Comparison of ENCODE assay signal across 1 cellular context in the genomic region with DNA sequence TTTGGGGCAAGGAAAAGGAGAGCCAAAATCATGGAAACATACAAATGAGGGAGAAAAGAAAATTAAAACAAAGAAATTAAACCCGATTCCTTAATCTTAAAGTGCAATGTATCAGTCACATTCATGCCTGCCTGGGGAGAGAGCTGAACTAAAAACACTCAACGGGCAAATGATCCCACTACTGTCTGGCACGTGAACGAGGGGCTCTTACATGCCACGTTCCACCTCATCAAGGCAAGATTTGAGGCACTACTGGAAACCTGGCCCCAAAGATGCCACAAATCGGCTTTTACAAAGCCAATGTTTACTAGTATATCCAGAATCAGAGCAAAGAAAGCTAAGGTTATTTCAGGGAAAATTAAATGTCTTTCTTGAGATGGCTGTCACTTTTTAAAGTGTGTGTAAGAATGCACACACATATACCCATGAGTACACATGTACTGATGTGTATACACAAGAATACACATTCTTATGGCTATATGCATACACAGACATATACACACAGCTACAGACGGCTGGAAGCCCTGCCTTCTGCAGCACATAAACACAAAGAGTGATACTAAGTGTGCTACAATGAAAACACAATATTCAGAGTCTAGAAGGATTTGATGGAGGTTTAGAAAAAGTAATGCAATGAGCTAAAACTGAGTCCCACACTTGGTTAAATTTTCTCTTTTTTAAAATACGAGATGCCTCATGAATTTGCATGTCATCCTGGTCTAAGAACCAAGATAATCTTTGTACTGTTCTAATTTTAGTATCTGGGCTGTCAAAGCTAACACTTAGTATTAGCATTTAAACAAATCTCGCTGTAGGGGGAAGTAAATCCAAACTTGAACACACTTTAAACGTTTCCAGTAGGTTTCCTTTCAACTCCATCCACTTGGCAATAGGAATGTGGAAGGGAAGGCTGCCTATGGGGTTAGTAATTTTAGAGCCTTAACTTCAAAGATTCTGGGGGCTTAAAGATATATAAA.
TF ChIP-seq lines count a peak whose summit lies in the region.

No MANE protein-coding gene starts in this region.

TF ChIP-seq in GM12878, 131 proteins besides CTCF, POLR2A, EP300 and RAD21 (continued from another document):
- TF ChIP-seq POU2F2 (IDR thresholded peaks at IDR 0.05; ENCODE audit: borderline replicate concordance, low read depth, low read length) (0 out of 3 replicates have a peak, but pooled peaks have one; percentile 7), MTA3 (IDR thresholded peaks at IDR 0.05; ENCODE audit: borderline replicate concordance, low read length) (0 out of 2 replicates have a peak, but pooled peaks have one; percentile 16), MEF2B (IDR thresholded peaks at IDR 0.05; ENCODE audit: partially characterized antibody, poor library complexity, severe bottlenecking) (peak; percentile 45), BCL11A (IDR thresholded peaks at IDR 0.05; ENCODE audit: low read depth, low read length) (no peak), PAX8 (IDR thresholded peaks at IDR 0.05) (peak; percentile 70; the same call in 1 of the 2 replicates), IKZF2 (IDR thresholded peaks at IDR 0.05) (no peak), BHLHE40 (IDR thresholded peaks at IDR 0.05; ENCODE audit: borderline replicate concordance in 1 of 2, low read depth in 2 of 2, low read length in 1 of 2) (peak in 1 of 2 experiments; percentile 28; a peak in 1 of 4 replicates), YY1 (IDR thresholded peaks at IDR 0.05; ENCODE audit: low read depth, low read length) (0 out of 2 replicates have a peak, but pooled peaks have one; percentile 5), POLR2AphosphoS2 (IDR thresholded peaks at IDR 0.05; ENCODE audit: low read depth, low read length) (no peak), MEF2A (IDR thresholded peaks at IDR 0.05; ENCODE audit: insufficient read depth, low read depth, low read length) (peak; percentile 61; the same call in 1 of the 2 replicates), ZNF217 (IDR thresholded peaks at IDR 0.05) (0 out of 2 replicates have a peak, but pooled peaks have one; percentile 38), RELA (IDR thresholded peaks at IDR 0.05; ENCODE audit: borderline replicate concordance, partially characterized antibody) (no peak)
- TF ChIP-seq, protein P1, sequence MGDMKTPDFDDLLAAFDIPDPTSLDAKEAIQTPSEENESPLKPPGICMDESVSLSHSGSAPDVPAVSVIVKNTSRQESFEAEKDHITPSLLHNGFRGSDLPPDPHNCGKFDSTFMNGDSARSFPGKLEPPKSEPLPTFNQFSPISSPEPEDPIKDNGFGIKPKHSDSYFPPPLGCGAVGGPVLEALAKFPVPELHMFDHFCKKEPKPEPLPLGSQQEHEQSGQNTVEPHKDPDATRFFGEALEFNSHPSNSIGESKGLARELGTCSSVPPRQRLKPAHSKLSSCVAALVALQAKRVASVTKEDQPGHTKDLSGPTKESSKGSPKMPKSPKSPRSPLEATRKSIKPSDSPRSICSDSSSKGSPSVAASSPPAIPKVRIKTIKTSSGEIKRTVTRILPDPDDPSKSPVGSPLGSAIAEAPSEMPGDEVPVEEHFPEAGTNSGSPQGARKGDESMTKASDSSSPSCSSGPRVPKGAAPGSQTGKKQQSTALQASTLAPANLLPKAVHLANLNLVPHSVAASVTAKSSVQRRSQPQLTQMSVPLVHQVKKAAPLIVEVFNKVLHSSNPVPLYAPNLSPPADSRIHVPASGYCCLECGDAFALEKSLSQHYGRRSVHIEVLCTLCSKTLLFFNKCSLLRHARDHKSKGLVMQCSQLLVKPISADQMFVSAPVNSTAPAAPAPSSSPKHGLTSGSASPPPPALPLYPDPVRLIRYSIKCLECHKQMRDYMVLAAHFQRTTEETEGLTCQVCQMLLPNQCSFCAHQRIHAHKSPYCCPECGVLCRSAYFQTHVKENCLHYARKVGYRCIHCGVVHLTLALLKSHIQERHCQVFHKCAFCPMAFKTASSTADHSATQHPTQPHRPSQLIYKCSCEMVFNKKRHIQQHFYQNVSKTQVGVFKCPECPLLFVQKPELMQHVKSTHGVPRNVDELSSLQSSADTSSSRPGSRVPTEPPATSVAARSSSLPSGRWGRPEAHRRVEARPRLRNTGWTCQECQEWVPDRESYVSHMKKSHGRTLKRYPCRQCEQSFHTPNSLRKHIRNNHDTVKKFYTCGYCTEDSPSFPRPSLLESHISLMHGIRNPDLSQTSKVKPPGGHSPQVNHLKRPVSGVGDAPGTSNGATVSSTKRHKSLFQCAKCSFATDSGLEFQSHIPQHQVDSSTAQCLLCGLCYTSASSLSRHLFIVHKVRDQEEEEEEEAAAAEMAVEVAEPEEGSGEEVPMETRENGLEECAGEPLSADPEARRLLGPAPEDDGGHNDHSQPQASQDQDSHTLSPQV (IDR thresholded peaks at IDR 0.05), result peak; percentile 4; the same call in 1 of the 2 replicates
- TF ChIP-seq, protein P2, sequence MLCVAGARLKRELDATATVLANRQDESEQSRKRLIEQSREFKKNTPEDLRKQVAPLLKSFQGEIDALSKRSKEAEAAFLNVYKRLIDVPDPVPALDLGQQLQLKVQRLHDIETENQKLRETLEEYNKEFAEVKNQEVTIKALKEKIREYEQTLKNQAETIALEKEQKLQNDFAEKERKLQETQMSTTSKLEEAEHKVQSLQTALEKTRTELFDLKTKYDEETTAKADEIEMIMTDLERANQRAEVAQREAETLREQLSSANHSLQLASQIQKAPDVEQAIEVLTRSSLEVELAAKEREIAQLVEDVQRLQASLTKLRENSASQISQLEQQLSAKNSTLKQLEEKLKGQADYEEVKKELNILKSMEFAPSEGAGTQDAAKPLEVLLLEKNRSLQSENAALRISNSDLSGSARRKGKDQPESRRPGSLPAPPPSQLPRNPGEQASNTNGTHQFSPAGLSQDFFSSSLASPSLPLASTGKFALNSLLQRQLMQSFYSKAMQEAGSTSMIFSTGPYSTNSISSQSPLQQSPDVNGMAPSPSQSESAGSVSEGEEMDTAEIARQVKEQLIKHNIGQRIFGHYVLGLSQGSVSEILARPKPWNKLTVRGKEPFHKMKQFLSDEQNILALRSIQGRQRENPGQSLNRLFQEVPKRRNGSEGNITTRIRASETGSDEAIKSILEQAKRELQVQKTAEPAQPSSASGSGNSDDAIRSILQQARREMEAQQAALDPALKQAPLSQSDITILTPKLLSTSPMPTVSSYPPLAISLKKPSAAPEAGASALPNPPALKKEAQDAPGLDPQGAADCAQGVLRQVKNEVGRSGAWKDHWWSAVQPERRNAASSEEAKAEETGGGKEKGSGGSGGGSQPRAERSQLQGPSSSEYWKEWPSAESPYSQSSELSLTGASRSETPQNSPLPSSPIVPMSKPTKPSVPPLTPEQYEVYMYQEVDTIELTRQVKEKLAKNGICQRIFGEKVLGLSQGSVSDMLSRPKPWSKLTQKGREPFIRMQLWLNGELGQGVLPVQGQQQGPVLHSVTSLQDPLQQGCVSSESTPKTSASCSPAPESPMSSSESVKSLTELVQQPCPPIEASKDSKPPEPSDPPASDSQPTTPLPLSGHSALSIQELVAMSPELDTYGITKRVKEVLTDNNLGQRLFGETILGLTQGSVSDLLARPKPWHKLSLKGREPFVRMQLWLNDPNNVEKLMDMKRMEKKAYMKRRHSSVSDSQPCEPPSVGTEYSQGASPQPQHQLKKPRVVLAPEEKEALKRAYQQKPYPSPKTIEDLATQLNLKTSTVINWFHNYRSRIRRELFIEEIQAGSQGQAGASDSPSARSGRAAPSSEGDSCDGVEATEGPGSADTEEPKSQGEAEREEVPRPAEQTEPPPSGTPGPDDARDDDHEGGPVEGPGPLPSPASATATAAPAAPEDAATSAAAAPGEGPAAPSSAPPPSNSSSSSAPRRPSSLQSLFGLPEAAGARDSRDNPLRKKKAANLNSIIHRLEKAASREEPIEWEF (IDR thresholded peaks at IDR 0.05; ENCODE audit: insufficient replicate concordance, low read depth, low read length), result no peak
